Comparison of ENCODE assay signal across 2 cellular contexts in the genomic region with DNA sequence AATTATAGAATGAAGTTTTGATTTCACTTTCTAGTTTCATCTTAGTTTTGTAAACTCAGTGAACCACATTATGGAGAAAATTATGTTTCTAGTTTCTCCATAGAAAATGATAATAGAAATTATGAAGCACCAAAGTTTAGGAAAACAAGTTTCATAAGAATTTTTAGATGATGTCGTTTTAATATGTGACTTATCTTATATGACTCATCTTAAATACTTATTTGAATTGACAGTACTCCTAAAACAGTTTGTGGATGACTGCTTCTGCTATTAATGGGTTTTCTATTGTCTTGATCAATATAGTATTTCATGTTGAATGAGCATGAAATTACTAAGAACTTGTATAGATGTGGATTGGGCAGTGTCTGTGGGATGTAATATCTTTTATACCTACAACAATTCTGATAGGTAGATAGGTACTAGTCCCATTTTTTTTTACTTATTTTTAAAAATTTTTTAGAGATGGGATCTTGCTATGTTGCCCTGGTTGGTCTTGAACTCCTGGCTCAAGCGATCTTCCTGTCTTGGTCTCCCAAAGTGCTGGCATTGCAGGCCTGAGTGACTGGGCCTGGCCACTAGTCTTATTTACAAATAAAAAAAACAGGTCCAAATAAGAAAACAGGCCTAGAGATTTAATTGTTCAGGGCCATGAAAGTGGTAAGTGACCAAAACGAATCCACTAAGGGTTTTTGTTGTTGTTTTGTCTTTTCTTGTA.
TF ChIP-seq lines count a peak whose summit lies in the region.

No MANE protein-coding gene starts in this region.

TF ChIP-seq in IMR-90, 13 proteins besides CTCF, POLR2A, EP300 and RAD21:
- TF ChIP-seq, protein P1, sequence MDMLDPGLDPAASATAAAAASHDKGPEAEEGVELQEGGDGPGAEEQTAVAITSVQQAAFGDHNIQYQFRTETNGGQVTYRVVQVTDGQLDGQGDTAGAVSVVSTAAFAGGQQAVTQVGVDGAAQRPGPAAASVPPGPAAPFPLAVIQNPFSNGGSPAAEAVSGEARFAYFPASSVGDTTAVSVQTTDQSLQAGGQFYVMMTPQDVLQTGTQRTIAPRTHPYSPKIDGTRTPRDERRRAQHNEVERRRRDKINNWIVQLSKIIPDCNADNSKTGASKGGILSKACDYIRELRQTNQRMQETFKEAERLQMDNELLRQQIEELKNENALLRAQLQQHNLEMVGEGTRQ (IDR thresholded peaks at IDR 0.05; ENCODE audit: low read depth, low read length) = no peak
- no peak for TF ChIP-seq RFX5 (IDR thresholded peaks at IDR 0.05; ENCODE audit: low read depth, low read length)
- TF ChIP-seq CEBPB (IDR thresholded peaks at IDR 0.05; ENCODE audit: low read depth, low read length) = no peak
- TF ChIP-seq, protein P2, sequence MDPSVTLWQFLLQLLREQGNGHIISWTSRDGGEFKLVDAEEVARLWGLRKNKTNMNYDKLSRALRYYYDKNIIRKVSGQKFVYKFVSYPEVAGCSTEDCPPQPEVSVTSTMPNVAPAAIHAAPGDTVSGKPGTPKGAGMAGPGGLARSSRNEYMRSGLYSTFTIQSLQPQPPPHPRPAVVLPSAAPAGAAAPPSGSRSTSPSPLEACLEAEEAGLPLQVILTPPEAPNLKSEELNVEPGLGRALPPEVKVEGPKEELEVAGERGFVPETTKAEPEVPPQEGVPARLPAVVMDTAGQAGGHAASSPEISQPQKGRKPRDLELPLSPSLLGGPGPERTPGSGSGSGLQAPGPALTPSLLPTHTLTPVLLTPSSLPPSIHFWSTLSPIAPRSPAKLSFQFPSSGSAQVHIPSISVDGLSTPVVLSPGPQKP (IDR thresholded peaks at IDR 0.05; ENCODE audit: borderline replicate concordance, low read depth, low read length) = no peak
- no peak for TF ChIP-seq BHLHE40 (IDR thresholded peaks at IDR 0.05; ENCODE audit: low read depth, low read length)
- no peak for TF ChIP-seq MAFK (IDR thresholded peaks at IDR 0.05; ENCODE audit: low read depth, low read length)
- no peak for TF ChIP-seq MAZ (IDR thresholded peaks at IDR 0.05; ENCODE audit: borderline replicate concordance, low read depth, low read length)
- TF ChIP-seq MXI1 (IDR thresholded peaks at IDR 0.05; ENCODE audit: borderline replicate concordance, low read depth, low read length) = no peak
- TF ChIP-seq NFE2L2 (IDR thresholded peaks at IDR 0.05; ENCODE audit: low read depth, low read length) = no peak
- TF ChIP-seq CHD1 (IDR thresholded peaks at IDR 0.05; ENCODE audit: low read depth, low read length) = no peak
- TF ChIP-seq FOS (IDR thresholded peaks at IDR 0.05; ENCODE audit: low read depth, low read length) = no peak
- TF ChIP-seq RCOR1 (IDR thresholded peaks at IDR 0.05; ENCODE audit: insufficient replicate concordance, low read length) = no peak
- no peak for TF ChIP-seq SMC3 (IDR thresholded peaks at IDR 0.05; ENCODE audit: low read depth, low read length)

TF ChIP-seq in K562, 482 proteins besides CTCF, POLR2A, EP300 and RAD21:
- TF ChIP-seq ZNF121 (CRISPR knock-in tag; conservative IDR thresholded peaks at IDR 0.05) = peak; percentile 91
- TF ChIP-seq HCFC1 (IDR thresholded peaks at IDR 0.05; ENCODE audit: low read depth, low read length) = no peak
- TF ChIP-seq ZNF316 (IDR thresholded peaks at IDR 0.05) = peak; percentile 7; the same call in 1 of the 2 replicates
- TF ChIP-seq ZNF589 (CRISPR knock-in tag; IDR thresholded peaks at IDR 0.05; ENCODE audit: low read depth) = no peak
- no peak for TF ChIP-seq YY1 (IDR thresholded peaks at IDR 0.05; ENCODE audit: borderline replicate concordance in 1 of 3, control insufficient read depth in 1 of 3, extremely low read depth in 1 of 3, insufficient read depth in 3 of 3, insufficient read length in 1 of 3, insufficient replicate concordance in 2 of 3, low read depth in 1 of 3, low read length in 2 of 3)
- TF ChIP-seq RBM25 (IDR thresholded peaks at IDR 0.05; ENCODE audit: low read depth, low read length, severe bottlenecking) = peak; percentile 69
- TF ChIP-seq PCBP2 (IDR thresholded peaks at IDR 0.05; ENCODE audit: low read depth, low read length, poor library complexity, severe bottlenecking) = no peak
- TF ChIP-seq, protein P3, sequence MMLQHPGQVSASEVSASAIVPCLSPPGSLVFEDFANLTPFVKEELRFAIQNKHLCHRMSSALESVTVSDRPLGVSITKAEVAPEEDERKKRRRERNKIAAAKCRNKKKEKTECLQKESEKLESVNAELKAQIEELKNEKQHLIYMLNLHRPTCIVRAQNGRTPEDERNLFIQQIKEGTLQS (IDR thresholded peaks at IDR 0.05) = peak; percentile 61
- TF ChIP-seq, protein P3 (CRISPR knock-in tag; conservative IDR thresholded peaks at IDR 0.05) = no peak
